In the genomic region with DNA sequence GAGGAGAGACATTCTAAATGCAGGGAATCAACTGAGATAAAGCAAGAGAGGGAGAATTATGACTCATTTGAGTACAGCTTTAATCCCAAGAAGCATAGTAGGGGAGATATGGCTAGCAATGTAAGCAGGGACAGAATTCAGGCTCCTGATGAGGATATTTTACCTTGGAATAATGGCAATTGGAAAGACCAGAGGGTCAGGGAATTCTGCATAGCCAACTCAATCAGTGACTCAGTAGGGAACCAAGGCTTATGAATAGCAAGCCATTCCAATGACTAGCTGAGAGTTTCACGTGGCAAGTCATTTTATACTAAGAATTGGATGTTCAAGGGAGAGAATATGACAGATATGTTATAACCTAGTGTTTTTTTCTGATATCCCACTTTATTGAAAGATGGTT, we compare ENCODE assay signal across 22 cellular contexts.
DNase-seq lines count a peak whose midpoint lies in the region; ATAC-seq and TF ChIP-seq lines count a peak whose summit lies in the region.
"Had no signal": no experiment of that assay in that cellular context is flagged by ENCODE, and none has a peak within 500 bp of the region (broad histone marks: within the 10 kb centered on the region; RNA-seq: fewer than 3 reads in every experiment).

No MANE protein-coding gene starts in this region.

- no peak overlapping the region for H3K9ac ChIP-seq in H9 (ENCODE audit: extremely low read depth, insufficient read length, low read length)
- no peak overlapping the region for H3K9ac ChIP-seq in neuronal stem cell (ENCODE audit: low read depth, low read length, poor library complexity)
- H3K9ac ChIP-seq: BLaER1 treated with 17β-estradiol and CSF1 and Interleukin-3, amounts not matched to agents 10 nM and 100 nM; SK-N-SH had no signal

- no peak overlapping the region for H3K56ac ChIP-seq in H9 (ENCODE audit: insufficient read length, low read depth, low read length)

- WGBS in H9 (ENCODE audit: extremely low coverage, insufficient read length, low lambda C conversion rate): no CpG with 5 or more reads among the region's 1 CpG
- no CpG with 5 or more reads among the region's 1 CpG for WGBS in neuronal stem cell (ENCODE audit: extremely low coverage in 2 of 2, insufficient read length in 2 of 2, insufficient replicate concordance in 1 of 2), 2 donors

- TF ChIP-seq CTCF in H9 (conservative IDR thresholded peaks at IDR 0.05) (no peak), astrocyte of the spinal cord (IDR thresholded peaks at IDR 0.05; ENCODE audit: low read depth, low read length) (no peak)

- H3K36me3 Mint-ChIP-seq in H9 (ENCODE audit: insufficient read depth in 1 of 3, low read depth in 3 of 3) (peaks cover 0 to 7% (median 0%) of the 10 kb centered on the region in 3 experiments; a peak in 2 of 7 replicates), T-helper 17 cell (ENCODE audit: low read depth) (no peaks in the 10 kb centered on the region)
- H3K36me3 Mint-ChIP-seq: CD4-positive, alpha-beta memory T cell had no signal

- ATAC-seq in T-helper 17 cell: no peak
- ATAC-seq: HepG2 had no signal

- H4K8ac ChIP-seq in H9 (replicated peaks; ENCODE audit: insufficient read length, low read depth, low read length) (no peak overlapping the region), neuronal stem cell (ENCODE audit: low read depth, low read length) (no peak overlapping the region)

- H3K14ac ChIP-seq in H9 (ENCODE audit: insufficient read depth, low read length) (no peak overlapping the region), neuronal stem cell (ENCODE audit: low read length) (no peak overlapping the region)

- in situ Hi-C loops in astrocyte of the spinal cord (cut with HindIII; ENCODE audit: low sequenced_read_pairs) (no loop called here), HAP-1 (cut with MboI; ENCODE audit: low sequenced_read_pairs) (no loop called here)

- H3K27me3 Mint-ChIP-seq in H9 (ENCODE audit: low read depth): no peaks in the 10 kb centered on the region
- no peaks in the 10 kb centered on the region for H3K27me3 Mint-ChIP-seq in T-helper 17 cell
- H3K27me3 Mint-ChIP-seq: CD4-positive, alpha-beta memory T cell had no signal

- H3K4ac ChIP-seq in H9 (ENCODE audit: low read depth, low read length) (no peak overlapping the region), neuronal stem cell (ENCODE audit: low read length) (no peak overlapping the region)

- H3K4me1 ChIP-seq in H9 (ENCODE audit: insufficient read depth, low read length): peaks cover 3% of the 10 kb centered on the region; the same call in 1 of the 2 replicates
- H3K4me1 ChIP-seq in neuronal stem cell (ENCODE audit: control insufficient read depth in 2 of 2, insufficient read depth in 1 of 2, low read depth in 1 of 2, low read length in 2 of 2): peaks cover 0 to 2% of the 10 kb centered on the region in 2 donors
- H3K4me1 ChIP-seq in HAP-1: no peaks in the 10 kb centered on the region
- H3K4me1 ChIP-seq: BLaER1 treated with 17β-estradiol and CSF1 and Interleukin-3, amounts not matched to agents 10 nM and 100 nM; Caco-2 had no signal

- H2BK5ac ChIP-seq in H9 (ENCODE audit: insufficient read length, low read length) (no peak overlapping the region), neuronal stem cell (ENCODE audit: low read length) (no peak overlapping the region)

- H2AFZ ChIP-seq in H9 (ENCODE audit: low read length) (no peak overlapping the region), neuronal stem cell (ENCODE audit: low read length) (no peak overlapping the region)

- no peak overlapping the region for H3K27ac ChIP-seq in H9 (ENCODE audit: insufficient read length, low read depth, low read length)
- peak overlapping the region; percentile 71 for H3K27ac ChIP-seq in neuronal stem cell (replicated peaks; ENCODE audit: low read length)
- H3K27ac ChIP-seq: BLaER1 treated with 17β-estradiol and CSF1 and Interleukin-3, amounts not matched to agents 10 nM and 100 nM had no signal

- H2BK15ac ChIP-seq in H9 (ENCODE audit: low read depth, low read length): no peak overlapping the region
- H2BK15ac ChIP-seq in neuronal stem cell (ENCODE audit: low read length): no peak overlapping the region

- H3K23me2 ChIP-seq in H9 (ENCODE audit: insufficient read length, low read depth, low read length, poor library complexity, severe bottlenecking): no peaks in the 10 kb centered on the region

- H3K4me2 ChIP-seq in H9 (ENCODE audit: insufficient read depth, insufficient read length, low read length) (no peak overlapping the region), neuronal stem cell (ENCODE audit: insufficient read depth, low read length, poor library complexity, severe bottlenecking) (no peak overlapping the region)
- H3K4me2 ChIP-seq: BLaER1 treated with 17β-estradiol and CSF1 and Interleukin-3, amounts not matched to agents 10 nM and 100 nM; SK-N-SH had no signal

- no peaks in the 10 kb centered on the region for H3K79me1 ChIP-seq in H9 (ENCODE audit: insufficient read depth, low read depth, low read length, poor library complexity, severe bottlenecking)
- H3K79me1 ChIP-seq in neuronal stem cell (ENCODE audit: low read depth, low read length): no peaks in the 10 kb centered on the region

- H3K18ac ChIP-seq in H9 (ENCODE audit: insufficient read length, low read depth, low read length) (no peak overlapping the region), neuronal stem cell (ENCODE audit: low read length) (no peak overlapping the region)

- H3K9me3 Mint-ChIP-seq in H9: peaks cover 4 to 9% of the 10 kb centered on the region in 2 experiments; a peak in 4 of 5 replicates

- H3K27ac Mint-ChIP-seq in H9 (peak overlapping the region in 2 of 3 experiments; percentile 0 to 21; a peak in 3 of 7 replicates), T-helper 17 cell (no peak overlapping the region)
- H3K27ac Mint-ChIP-seq: CD4-positive, alpha-beta memory T cell had no signal

- H2BK120ac ChIP-seq in H9 (ENCODE audit: low read depth, low read length, poor library complexity, severe bottlenecking) (no peak overlapping the region), neuronal stem cell (ENCODE audit: low read depth, low read length) (no peak overlapping the region)

- H3K4me3 Mint-ChIP-seq in H9 (no peak overlapping the region), T-helper 17 cell (no peak overlapping the region)
- H3K4me3 Mint-ChIP-seq: CD4-positive, alpha-beta memory T cell had no signal

- H3T11ph ChIP-seq in H9 (ENCODE audit: low read length): no peak overlapping the region

- H2AK5ac ChIP-seq in H9 (ENCODE audit: insufficient read length, low read length) (no peak overlapping the region), neuronal stem cell (ENCODE audit: low read depth, low read length) (no peak overlapping the region)

- H3K36me3 ChIP-seq in neuronal stem cell (replicated peaks in 1 of 2; ENCODE audit: control insufficient read depth in 2 of 2, insufficient read depth in 2 of 2, low read length in 2 of 2) (no peaks in the 10 kb centered on the region), HAP-1 (replicated peaks) (no peaks in the 10 kb centered on the region)
- H3K36me3 ChIP-seq: BLaER1 treated with 17β-estradiol and CSF1 and Interleukin-3, amounts not matched to agents 10 nM and 100 nM had no signal

- H3K9me3 ChIP-seq in H9 (ENCODE audit: control insufficient read depth, low read depth, low read length): no peaks in the 10 kb centered on the region
- no peaks in the 10 kb centered on the region for H3K9me3 ChIP-seq in neuronal stem cell (replicated peaks in 1 of 2; ENCODE audit: control insufficient read depth in 2 of 2, insufficient read depth in 1 of 2, low read depth in 1 of 2, low read length in 2 of 2)
- H3K9me3 ChIP-seq in T-helper 17 cell (ENCODE audit: control insufficient read depth, low read length, poor library complexity, severe bottlenecking): no peaks in the 10 kb centered on the region
- H3K9me3 ChIP-seq in HAP-1: no peaks in the 10 kb centered on the region
- H3K9me3 ChIP-seq: BLaER1 treated with 17β-estradiol and CSF1 and Interleukin-3, amounts not matched to agents 10 nM and 100 nM; Caco-2; SK-N-SH had no signal

- no peak overlapping the region for H2BK12ac ChIP-seq in H9 (ENCODE audit: insufficient read length, low read depth, low read length)
- H2BK12ac ChIP-seq in neuronal stem cell (ENCODE audit: low read length): no peak overlapping the region

- H4K5ac ChIP-seq in H9 (ENCODE audit: insufficient read length, low read depth, low read length): no peak overlapping the region

- DNase-seq in H9 (peak; percentile 36), astrocyte of the spinal cord (ENCODE audit: low read depth, low spot score) (peak; percentile 15), iPS DF 19.7 (ENCODE audit: low read depth, low spot score) (peak; percentile 54), neuronal stem cell (ENCODE audit: low spot score) (peak; percentile 17), T-helper 17 cell (no peak), AG08396 (ENCODE audit: low spot score) (no peak), HAP-1 (ENCODE audit: low spot score in 2 of 2) (no peak)
- DNase-seq: Caco-2; CD4-positive, alpha-beta memory T cell; DMS153; GOT3; KBM-7; MM.1S; NCI-H1092; NCI-H1436; NCI-H187 treated with DMSO at 0.1 percent for 48 hours; NCI-H2107; NCI-H69; SIG-M5; SK-N-SH had no signal

- H4K20me1 ChIP-seq in H9 (ENCODE audit: control insufficient read depth, insufficient read depth, insufficient read length): no peaks in the 10 kb centered on the region
- H4K20me1 ChIP-seq: BLaER1 treated with 17β-estradiol and CSF1 and Interleukin-3, amounts not matched to agents 10 nM and 100 nM had no signal

- H3K27me3 ChIP-seq in H9 (ENCODE audit: insufficient read depth, low read length) (no peaks in the 10 kb centered on the region), neuronal stem cell (ENCODE audit: control insufficient read depth in 3 of 3, insufficient read depth in 3 of 3, low read depth in 1 of 3, low read length in 3 of 3) (no peaks in the 10 kb centered on the region), HAP-1 (ENCODE audit: low read depth) (no peaks in the 10 kb centered on the region)
- H3K27me3 ChIP-seq: BLaER1 treated with 17β-estradiol and CSF1 and Interleukin-3, amounts not matched to agents 10 nM and 100 nM had no signal

- H3K4me1 Mint-ChIP-seq in H9 (peaks cover 16 to 18% of the 10 kb centered on the region in 2 experiments), T-helper 17 cell (no peaks in the 10 kb centered on the region)
- H3K4me1 Mint-ChIP-seq: CD4-positive, alpha-beta memory T cell had no signal

- no peak overlapping the region for H3K4me3 ChIP-seq in astrocyte of the spinal cord (ENCODE audit: low read depth, low read length)
- no peak overlapping the region for H3K4me3 ChIP-seq in neuronal stem cell (ENCODE audit: low read length in 2 of 2)
- H3K4me3 ChIP-seq in HAP-1: no peak overlapping the region
- H3K4me3 ChIP-seq: BLaER1 treated with 17β-estradiol and CSF1 and Interleukin-3, amounts not matched to agents 10 nM and 100 nM had no signal

- H3K79me2 ChIP-seq in H9 (ENCODE audit: insufficient read depth, low read length): no peaks in the 10 kb centered on the region

- H4K91ac ChIP-seq in H9 (ENCODE audit: insufficient read length, low read depth, low read length) (no peak overlapping the region), neuronal stem cell (ENCODE audit: low read depth, low read length, poor library complexity) (no peak overlapping the region)

- H2BK20ac ChIP-seq in H9 (ENCODE audit: low read depth, low read length, poor library complexity, severe bottlenecking): no peak overlapping the region

- H3K23ac ChIP-seq in H9 (ENCODE audit: insufficient read length, low read depth, low read length) (no peak overlapping the region), neuronal stem cell (ENCODE audit: low read depth, low read length, poor library complexity) (no peak overlapping the region)

Comparison
In these comparisons a context has a peak if more than half of its experiments do, and no peak if none do; other contexts are left out.
1. DNase-seq: peak in H9 (single experiment), astrocyte of the spinal cord (single experiment), iPS DF 19.7 (single experiment) and neuronal stem cell (single experiment); none in T-helper 17 cell (0 of 3), AG08396 (single experiment) and HAP-1 (0 of 2).